Comparison of ENCODE assay signal across 8 cellular contexts in genomic region chr17:68437979-68438877, GRCh38. TPM values are rescaled to one million over a fixed set of nuclear protein-coding genes. Genes with fewer than 3 reads are reported as not detected.
DNase-seq lines count a peak whose midpoint lies in the region; ATAC-seq and TF ChIP-seq lines count a peak whose summit lies in the region.

No MANE protein-coding gene starts in this region.

- no peaks in the 10 kb centered on the region for H3K9me3 Mint-ChIP-seq in natural killer cell

- H3K27me3 ChIP-seq in duodenal mucosa (ENCODE audit: control insufficient read depth in 1 of 2, insufficient read depth in 2 of 2, low read length in 2 of 2): no peaks in the 10 kb centered on the region

- TF ChIP-seq CTCF in natural killer cell (IDR thresholded peaks at IDR 0.05): no peak

- DNase-seq in activated gamma-delta T cell treated with Interleukin-2 at 50 U/mL for 16 hours (peak; percentile 45), activated gamma-delta T cell (lab: John Stamatoyannopoulos, UW) (no peak), T-helper 17 cell (no peak), natural killer cell (peak; percentile 45), NCI-H2029 (lab: John Stamatoyannopoulos, UW) (no peak)

- H3K4me1 Mint-ChIP-seq in T-helper 17 cell (peaks cover 36% of the 10 kb centered on the region), natural killer cell (peaks cover 49 to 55% of the 10 kb centered on the region in 2 donors)

- H3K27ac Mint-ChIP-seq in T-helper 17 cell (peak overlapping the region; percentile 90), natural killer cell (peak overlapping the region; percentile 96)

- H3K4me1 ChIP-seq in duodenal mucosa (ENCODE audit: control insufficient read depth in 1 of 2, insufficient read depth in 2 of 2, low read length in 2 of 2): peaks cover 13 to 16% of the 10 kb centered on the region in 2 donors

- H3K36me3 ChIP-seq in duodenal mucosa (ENCODE audit: control insufficient read depth in 1 of 2, insufficient read depth in 2 of 2, low read length in 2 of 2): peaks cover 15 to 23% of the 10 kb centered on the region in 2 donors

- ATAC-seq in HG03064 (IDR thresholded peaks at IDR 0.05; ENCODE audit: low read depth, unreplicated experiment): peak; percentile 76
- ATAC-seq in T-helper 17 cell: peak; percentile 65
- peak; percentile 76 to 85 (median 79) for ATAC-seq in natural killer cell
- no peak for ATAC-seq in HG03520 (IDR thresholded peaks at IDR 0.05; ENCODE audit: unreplicated experiment)

- H3K4me3 Mint-ChIP-seq in T-helper 17 cell: peak overlapping the region; percentile 79
- peak overlapping the region; percentile 87 for H3K4me3 Mint-ChIP-seq in natural killer cell

- no peaks in the 10 kb centered on the region for H3K27me3 Mint-ChIP-seq in T-helper 17 cell
- no peaks in the 10 kb centered on the region for H3K27me3 Mint-ChIP-seq in natural killer cell (ENCODE audit: low read depth in 2 of 2)

- H3K27ac ChIP-seq in duodenal mucosa (ENCODE audit: low read depth, low read length): peak overlapping the region; percentile 48

- H3K36me3 Mint-ChIP-seq in T-helper 17 cell (ENCODE audit: low read depth) (no peaks in the 10 kb centered on the region), natural killer cell (peaks cover 4% of the 10 kb centered on the region)

- peak overlapping the region; percentile 52 to 57 for H3K4me3 ChIP-seq in duodenal mucosa (ENCODE audit: low read depth in 1 of 2, low read length in 2 of 2)

- H3K9me3 ChIP-seq in T-helper 17 cell (ENCODE audit: control insufficient read depth, low read length, poor library complexity, severe bottlenecking) (no peaks in the 10 kb centered on the region), duodenal mucosa (ENCODE audit: control insufficient read depth in 1 of 2, low read length in 2 of 2) (no peaks in the 10 kb centered on the region)

- peak overlapping the region; percentile 31 to 47 for H3K9ac ChIP-seq in duodenal mucosa (ENCODE audit: low read depth in 1 of 2, low read length in 2 of 2)

- intact Hi-C loops in natural killer cell (cut with micrococcal nuclease): loop anchor here (5.0 to 10.0 kb wide), 3 partner anchors 81 to 236 kb away; partner anchors contain the start of genes ARSG and SLC16A6

RNA-seq across cellular contexts. Expression of gene WIPI1, which starts 19.1 kb away (rescaled TPM):
- total RNA-seq in T-helper 17 cell (10 to 100 TPM in 1 of 2 donors, 1 to 10 TPM in 1; 8.9 to 10.2 TPM), natural killer cell (10 to 100 TPM; 29.0 to 41.4 (median 32.0) TPM)

Comparison
In these comparisons a context has a peak if more than half of its experiments do, and no peak if none do; other contexts are left out.
1. DNase-seq: peak in activated gamma-delta T cell treated with Interleukin-2 at 50 U/mL for 16 hours (single experiment) and natural killer cell (single experiment); none in activated gamma-delta T cell (single experiment), T-helper 17 cell (0 of 3) and NCI-H2029 (single experiment).